1 cellular context compared by ENCODE assay signal in genomic region chr11:119057000-119057769, GRCh38.
TF ChIP-seq lines count a peak whose summit lies in the region.

HYOU1 (minus strand) TSS chr11:119057205; CDS start chr11:119056160, 1,045 bp downstream.

TF ChIP-seq in H1, 55 proteins besides CTCF, POLR2A, EP300 and RAD21:
- TF ChIP-seq HDAC6 (IDR thresholded peaks at IDR 0.05; ENCODE audit: low read depth, low read length) (no peak), SIX5 (IDR thresholded peaks at IDR 0.05; ENCODE audit: low read depth, low read length) (no peak), JUN (IDR thresholded peaks at IDR 0.05; ENCODE audit: low read depth, low read length) (no peak), CREB1 (IDR thresholded peaks at IDR 0.05) (peak; percentile 74), TEAD4 (IDR thresholded peaks at IDR 0.05; ENCODE audit: low read depth, low read length) (0 out of 2 replicates have a peak, but pooled peaks have one; percentile 6), TAF1 (IDR thresholded peaks at IDR 0.05; ENCODE audit: low read depth, low read length) (peak; percentile 76), GABPA (IDR thresholded peaks at IDR 0.05; ENCODE audit: borderline replicate concordance, insufficient read depth, low read length) (peak; percentile 21; the same call in 1 of the 2 replicates), ASH2L (IDR thresholded peaks at IDR 0.05; ENCODE audit: low read length) (peak; percentile 18), HDAC2 (IDR thresholded peaks at IDR 0.05; ENCODE audit: borderline replicate concordance in 1 of 2, low read depth in 2 of 2, low read length in 2 of 2) (0 out of 4 replicates have a peak, but pooled peaks of 1 of the 2 experiments have one; percentile 54), PHF8 (conservative IDR thresholded peaks at IDR 0.05; ENCODE audit: low read depth, low read length) (peak; percentile 92), CHD2 (IDR thresholded peaks at IDR 0.05; ENCODE audit: low read length) (no peak; the same call in 1 of the 2 replicates), ATF3 (IDR thresholded peaks at IDR 0.05; ENCODE audit: insufficient read depth, low read depth, low read length) (no peak), SIN3A (conservative IDR thresholded peaks at IDR 0.05 in 1 of 2, IDR thresholded peaks at IDR 0.05 in 1 of 2; ENCODE audit: low read depth in 1 of 2, low read length in 2 of 2) (0 out of 4 replicates have a peak, but pooled peaks have one; percentile 39 to 63), TCF12 (IDR thresholded peaks at IDR 0.05; ENCODE audit: low read depth, low read length) (0 out of 2 replicates have a peak, but pooled peaks have one; percentile 10), NANOG (IDR thresholded peaks at IDR 0.05; ENCODE audit: insufficient read depth, low read depth, low read length, poor library complexity, severe bottlenecking) (no peak), POLR2AphosphoS5 (IDR thresholded peaks at IDR 0.05; ENCODE audit: low read depth, low read length) (peak; percentile 28; the same call in 1 of the 2 replicates), YY1 (IDR thresholded peaks at IDR 0.05; ENCODE audit: low read depth, low read length) (peak; percentile 60; the same call in 1 of the 2 replicates), TBP (IDR thresholded peaks at IDR 0.05; ENCODE audit: low read depth, low read length) (peak; percentile 47), E2F6 (IDR thresholded peaks at IDR 0.05) (no peak), SP1 (IDR thresholded peaks at IDR 0.05; ENCODE audit: low read depth, low read length) (peak; percentile 48; the same call in 1 of the 2 replicates), TAF7 (optimal IDR thresholded peaks at IDR 0.05; ENCODE audit: borderline replicate concordance, low read depth, low read length) (peak; percentile 49)
- TF ChIP-seq, protein P1, sequence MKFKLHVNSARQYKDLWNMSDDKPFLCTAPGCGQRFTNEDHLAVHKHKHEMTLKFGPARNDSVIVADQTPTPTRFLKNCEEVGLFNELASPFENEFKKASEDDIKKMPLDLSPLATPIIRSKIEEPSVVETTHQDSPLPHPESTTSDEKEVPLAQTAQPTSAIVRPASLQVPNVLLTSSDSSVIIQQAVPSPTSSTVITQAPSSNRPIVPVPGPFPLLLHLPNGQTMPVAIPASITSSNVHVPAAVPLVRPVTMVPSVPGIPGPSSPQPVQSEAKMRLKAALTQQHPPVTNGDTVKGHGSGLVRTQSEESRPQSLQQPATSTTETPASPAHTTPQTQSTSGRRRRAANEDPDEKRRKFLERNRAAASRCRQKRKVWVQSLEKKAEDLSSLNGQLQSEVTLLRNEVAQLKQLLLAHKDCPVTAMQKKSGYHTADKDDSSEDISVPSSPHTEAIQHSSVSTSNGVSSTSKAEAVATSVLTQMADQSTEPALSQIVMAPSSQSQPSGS (IDR thresholded peaks at IDR 0.05; ENCODE audit: low read length) = no peak
